Comparison of ENCODE assay signal across 8 cellular contexts in the genomic region with DNA sequence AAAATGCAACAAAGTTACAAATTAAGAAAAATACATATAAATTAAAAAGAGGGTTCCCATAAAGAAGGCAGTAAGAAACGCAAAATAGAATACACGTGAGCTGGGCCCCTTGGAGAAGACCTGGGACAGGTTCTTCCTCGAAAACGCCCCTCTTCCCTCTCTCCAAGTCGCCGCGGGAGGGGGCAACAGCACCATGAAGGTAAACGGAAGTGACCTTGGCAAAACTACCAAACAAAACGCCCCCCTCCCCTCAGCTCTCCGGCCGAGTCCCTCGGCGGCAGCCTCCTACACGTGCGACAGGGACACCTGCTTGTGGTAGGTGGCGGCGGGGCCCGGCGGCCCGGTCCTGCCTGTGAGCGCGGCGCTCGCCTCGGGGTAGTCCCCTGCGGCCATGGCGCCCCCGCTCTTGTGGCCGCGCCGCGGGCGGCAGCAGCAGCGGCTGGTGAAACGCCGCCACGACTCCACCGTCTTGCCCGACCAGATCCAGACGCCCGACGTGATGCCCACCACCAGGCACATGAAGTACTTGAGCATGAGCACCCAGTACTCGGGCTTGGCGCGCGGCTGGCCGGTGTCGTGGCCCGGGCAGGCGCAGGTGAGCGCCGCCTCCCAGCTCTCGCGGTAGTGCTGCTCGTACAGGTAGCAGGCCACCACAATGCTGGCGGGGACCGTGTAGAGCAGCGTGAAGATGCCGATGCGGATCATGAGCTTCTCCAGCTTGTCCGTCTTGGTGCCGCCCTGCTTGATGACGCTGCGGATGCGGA. TPM values are rescaled to one million over a fixed set of nuclear protein-coding genes. Genes with fewer than 3 reads are reported as not detected.
A peak's percentile ranks its signal among the peaks of the same experiment; 100 is the strongest.
DNase-seq lines count a peak whose midpoint lies in the region; ATAC-seq and TF ChIP-seq lines count a peak whose summit lies in the region.

No MANE protein-coding gene starts in this region.

- POLR2A ChIA-PET in CD4-positive, alpha-beta memory T cell (lab: Charles Lee; ENCODE audit: partially characterized antibody), result interaction anchor here (1.1 to 1.2 kb wide), 2 partner anchors 18 to 24 kb away, joined by 3 read pairs; no protein-coding TSS in a partner anchor
- POLR2A ChIA-PET in naive thymus-derived CD8-positive, alpha-beta T cell (lab: Charles Lee), result no interaction called here

- H3K27me3 Mint-ChIP-seq in CD4-positive, alpha-beta memory T cell, result peaks cover 12 to 26% of the 10 kb centered on the region in 2 donors
- H3K27me3 Mint-ChIP-seq in dendritic cell treated with granulocyte-macrophage colony-stimulating factor and Interleukin-4, amounts not matched to agents 40 ng/mL and 50 ng/mL, for 4 days, result peaks cover 30% of the 10 kb centered on the region
- H3K27me3 Mint-ChIP-seq in naive thymus-derived CD8-positive, alpha-beta T cell, result peaks cover 14 to 53% (median 31%) of the 10 kb centered on the region in 5 donors

- H3K4me1 ChIP-seq in CD4-positive, alpha-beta memory T cell (ENCODE audit: insufficient read depth, low read length), result peaks cover 41% of the 10 kb centered on the region
- H3K4me1 ChIP-seq in HUES64 (ENCODE audit: insufficient read depth, low read length) (peaks cover 53% of the 10 kb centered on the region), gastrocnemius medialis (peaks cover 29 to 45% of the 10 kb centered on the region in 2 donors)

- ATAC-seq in naive thymus-derived CD8-positive, alpha-beta T cell, result no peak
- ATAC-seq in HG03280 (IDR thresholded peaks at IDR 0.05; ENCODE audit: unreplicated experiment) (no peak), HG02588 (IDR thresholded peaks at IDR 0.05; ENCODE audit: unreplicated experiment) (no peak), gastrocnemius medialis (no peak)

- in situ Hi-C loops in gastrocnemius medialis (cut with MboI; ENCODE audit: low sequenced_read_pairs in 4 of 4), result no loop called here

- no peaks in the 10 kb centered on the region for H3K36me3 ChIP-seq in CD4-positive, alpha-beta memory T cell (ENCODE audit: insufficient read depth, low read length)
- H3K36me3 ChIP-seq in HUES64 (ENCODE audit: insufficient read depth, low read length) (peaks cover 53% of the 10 kb centered on the region), gastrocnemius medialis (no peaks in the 10 kb centered on the region)

- no peaks in the 10 kb centered on the region for H3K9me3 ChIP-seq in CD4-positive, alpha-beta memory T cell (ENCODE audit: control insufficient read depth in 1 of 2, low read length in 2 of 2)
- H3K9me3 ChIP-seq in HUES64 (ENCODE audit: insufficient read depth, low read depth, low read length) (no peaks in the 10 kb centered on the region), gastrocnemius medialis (no peaks in the 10 kb centered on the region)

- peak overlapping the region in 2 of 7 donors; percentile 43 to 55 for H3K27ac Mint-ChIP-seq in CD4-positive, alpha-beta memory T cell
- H3K27ac Mint-ChIP-seq in dendritic cell treated with granulocyte-macrophage colony-stimulating factor and Interleukin-4, amounts not matched to agents 40 ng/mL and 50 ng/mL, for 4 days, result peak overlapping the region; percentile 74
- H3K27ac Mint-ChIP-seq in naive thymus-derived CD8-positive, alpha-beta T cell, result peak overlapping the region in 1 of 10 donors; percentile 40

- DNase-seq in CD4-positive, alpha-beta memory T cell, result no peak
- DNase-seq in naive thymus-derived CD8-positive, alpha-beta T cell, result peak in 1 of 10 donors; percentile 17
- DNase-seq in foreskin fibroblast (no peak), gastrocnemius medialis (no peak)

- peak overlapping the region; percentile 46 for H3K9ac ChIP-seq in HUES64 (ENCODE audit: low read depth, low read length)

- peaks cover 0 to 5% (median 0%) of the 10 kb centered on the region in 8 donors for H3K9me3 Mint-ChIP-seq in CD4-positive, alpha-beta memory T cell
- H3K9me3 Mint-ChIP-seq in dendritic cell treated with granulocyte-macrophage colony-stimulating factor and Interleukin-4, amounts not matched to agents 40 ng/mL and 50 ng/mL, for 4 days, result no peaks in the 10 kb centered on the region
- no peaks in the 10 kb centered on the region for H3K9me3 Mint-ChIP-seq in naive thymus-derived CD8-positive, alpha-beta T cell

- H3K36me3 Mint-ChIP-seq in CD4-positive, alpha-beta memory T cell, result peaks cover 0 to 5% of the 10 kb centered on the region in 2 donors
- H3K36me3 Mint-ChIP-seq in dendritic cell treated with granulocyte-macrophage colony-stimulating factor and Interleukin-4, amounts not matched to agents 40 ng/mL and 50 ng/mL, for 4 days (ENCODE audit: low read depth), result peaks cover 45% of the 10 kb centered on the region
- no peaks in the 10 kb centered on the region for H3K36me3 Mint-ChIP-seq in naive thymus-derived CD8-positive, alpha-beta T cell

- TF ChIP-seq CTCF in foreskin fibroblast (IDR thresholded peaks at IDR 0.05; ENCODE audit: low read depth, low read length) (no peak), gastrocnemius medialis (IDR thresholded peaks at IDR 0.05 in 4 of 5, conservative IDR thresholded peaks at IDR 0.05 in 1 of 5) (no peak)

- 49% methylated on average over 65 of the region's 65 CpGs for WGBS in HUES64

- no peak for TF ChIP-seq POLR2A in gastrocnemius medialis (IDR thresholded peaks at IDR 0.05)

- no peak overlapping the region for H3K4me3 ChIP-seq in CD4-positive, alpha-beta memory T cell (ENCODE audit: low read length in 2 of 2)
- H3K4me3 ChIP-seq in HUES64 (ENCODE audit: low read length), result peak overlapping the region; percentile 90
- no peak overlapping the region for H3K4me3 ChIP-seq in foreskin fibroblast (ENCODE audit: low read depth in 1 of 2, low read length in 2 of 2)
- H3K4me3 ChIP-seq in gastrocnemius medialis, result no peak overlapping the region

- CTCF ChIA-PET in CD4-positive, alpha-beta memory T cell (lab: Charles Lee; ENCODE audit: partially characterized antibody), result interaction anchor here (0.7 to 1.3 kb wide), 3 partner anchors 18 to 274 kb away, joined by 3 read pairs; no protein-coding TSS in a partner anchor

- peak overlapping the region; percentile 59 to 87 (median 79) for H3K4me3 Mint-ChIP-seq in CD4-positive, alpha-beta memory T cell
- H3K4me3 Mint-ChIP-seq in dendritic cell treated with granulocyte-macrophage colony-stimulating factor and Interleukin-4, amounts not matched to agents 40 ng/mL and 50 ng/mL, for 4 days, result peak overlapping the region; percentile 88
- H3K4me3 Mint-ChIP-seq in naive thymus-derived CD8-positive, alpha-beta T cell, result peak overlapping the region; percentile 49 to 94 (median 87)

- H3K27me3 ChIP-seq in CD4-positive, alpha-beta memory T cell (ENCODE audit: insufficient read depth, low read length), result peaks cover 9% of the 10 kb centered on the region
- H3K27me3 ChIP-seq in HUES64 (ENCODE audit: insufficient read depth, low read length) (peaks cover 22% of the 10 kb centered on the region; the same call in 1 of the 2 replicates), gastrocnemius medialis (no peaks in the 10 kb centered on the region)

- H3K4me1 Mint-ChIP-seq in CD4-positive, alpha-beta memory T cell, result peaks cover 13 to 38% (median 22%) of the 10 kb centered on the region in 4 donors
- H3K4me1 Mint-ChIP-seq in dendritic cell treated with granulocyte-macrophage colony-stimulating factor and Interleukin-4, amounts not matched to agents 40 ng/mL and 50 ng/mL, for 4 days (ENCODE audit: low read depth), result peaks cover 58% of the 10 kb centered on the region
- H3K4me1 Mint-ChIP-seq in naive thymus-derived CD8-positive, alpha-beta T cell, result peaks cover 15 to 38% (median 29%) of the 10 kb centered on the region in 4 donors

- no peak overlapping the region for H3K27ac ChIP-seq in CD4-positive, alpha-beta memory T cell (ENCODE audit: low read depth, low read length)
- H3K27ac ChIP-seq in HUES64 (ENCODE audit: low read depth, low read length) (peak overlapping the region; percentile 79), gastrocnemius medialis (no peak overlapping the region)

- intact Hi-C loops in CD4-positive, alpha-beta memory T cell (cut with micrococcal nuclease), result no loop called here
- intact Hi-C loops in dendritic cell treated with granulocyte-macrophage colony-stimulating factor and Interleukin-4, amounts not matched to agents 40 ng/mL and 50 ng/mL, for 4 days (cut with micrococcal nuclease), result loop anchor here (5.0 kb wide), 2 partner anchors 205 to 275 kb away; no protein-coding TSS in a partner anchor
- intact Hi-C loops in gastrocnemius medialis (cut with DNase I; ENCODE audit: low total_unique reads), result loop anchor here (5.0 kb wide), 1 partner anchor 205 kb away; no protein-coding TSS in a partner anchor

RNA-seq across cellular contexts. Expression of gene FZD5, which starts 2.8 kb away (rescaled TPM):
- under 1 TPM; 0.33 to 0.38 TPM for total RNA-seq in CD4-positive, alpha-beta memory T cell
- polyA plus RNA-seq in CD4-positive, alpha-beta memory T cell, result under 1 TPM in 1 of 2 donors, not detected in 1; 0.04 TPM
- 18.4 TPM for polyA plus RNA-seq in HUES64 (2013, experiment 1 of 2)
- 16.7 TPM for polyA plus RNA-seq in HUES64 (2013, experiment 2 of 2)
- under 1 TPM; 0.27 to 0.39 TPM for total RNA-seq in naive thymus-derived CD8-positive, alpha-beta T cell
- under 1 TPM in 2 of 3 donors, not detected in 1; 0.02 to 0.13 TPM for polyA plus RNA-seq in naive thymus-derived CD8-positive, alpha-beta T cell
- 1 to 10 TPM; 3.0 to 4.8 (median 3.4) TPM for total RNA-seq in gastrocnemius medialis

RNA-seq across cellular contexts. Expression of gene CCNYL1, which starts 55.4 kb away (rescaled TPM):
- total RNA-seq in CD4-positive, alpha-beta memory T cell, result 10 to 100 TPM in 1 of 2 experiments, 1 to 10 TPM in 1; 9.7 to 10.5 TPM
- 1 to 10 TPM in 1 of 2 donors, under 1 TPM in 1; 1.00 to 2.3 TPM for polyA plus RNA-seq in CD4-positive, alpha-beta memory T cell
- polyA plus RNA-seq in HUES64 (2013, experiment 1 of 2), result 29.6 TPM
- 28.7 TPM for polyA plus RNA-seq in HUES64 (2013, experiment 2 of 2)
- 10 to 100 TPM; 11.7 to 14.3 TPM for total RNA-seq in naive thymus-derived CD8-positive, alpha-beta T cell
- polyA plus RNA-seq in naive thymus-derived CD8-positive, alpha-beta T cell, result 1 to 10 TPM; 1.2 to 2.1 (median 1.3) TPM
- total RNA-seq in gastrocnemius medialis, result 10 to 100 TPM in 1 of 4 donors, 1 to 10 TPM in 3; 3.3 to 10.1 (median 7.1) TPM
